ENCODE assay signal across 12 cellular contexts in the genomic region with DNA sequence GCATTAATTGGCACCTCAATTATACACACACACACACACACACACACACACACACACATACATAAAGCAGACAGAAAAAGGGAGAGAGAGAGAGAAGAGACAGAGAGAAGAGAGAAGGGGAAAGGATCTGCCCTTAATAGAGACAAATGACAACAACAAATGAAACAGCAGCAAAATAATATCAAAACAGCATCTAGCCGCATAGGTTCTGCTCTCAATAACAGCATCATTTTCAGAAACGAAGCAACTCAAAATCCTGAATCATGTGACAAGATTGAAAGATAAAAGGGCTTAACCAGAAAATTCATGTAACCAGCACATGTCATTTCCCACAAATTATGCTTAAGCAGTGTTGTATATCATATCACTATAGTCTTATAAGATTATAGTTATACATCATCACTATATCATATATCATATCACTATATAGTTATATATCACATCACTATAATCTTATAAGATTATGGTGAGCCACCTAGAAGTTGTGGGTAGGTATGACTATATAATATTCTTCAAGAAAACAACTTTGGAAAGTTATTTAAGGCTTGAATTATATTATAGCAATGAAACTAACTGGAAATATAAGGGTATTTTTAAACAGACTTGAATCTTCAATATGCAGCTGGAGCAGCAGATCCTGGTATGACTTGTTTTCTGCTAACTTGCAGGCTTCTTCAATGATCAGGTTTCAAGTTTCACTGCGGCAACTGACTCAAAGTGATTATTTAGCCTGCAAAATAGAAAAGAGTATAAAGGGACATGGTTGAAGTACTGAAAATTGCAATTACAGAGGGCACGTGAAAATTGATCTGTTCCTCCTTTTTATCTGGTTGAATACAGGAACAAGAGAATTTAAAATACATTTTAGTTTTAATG. TPM values are rescaled to one million over a fixed set of nuclear protein-coding genes. Genes with fewer than 3 reads are reported as not detected.
DNase-seq lines count a peak whose midpoint lies in the region; ATAC-seq, FAIRE-seq and TF ChIP-seq lines count a peak whose summit lies in the region.
"Had no signal": no experiment of that assay in that cellular context is flagged by ENCODE, and none has a peak within 500 bp of the region (broad histone marks: within the 10 kb centered on the region; RNA-seq: fewer than 3 reads in every experiment).

No MANE protein-coding gene starts in this region.

- H3K27me3 ChIP-seq in right atrium auricular region = no peaks in the 10 kb centered on the region
- H3K27me3 ChIP-seq: Peyer's patch, upper lobe of right lung had no signal

- H3K4me1 Mint-ChIP-seq in activated CD4-positive, alpha-beta memory T cell treated with anti-CD3 and anti-CD28 coated beads, Interleukin-2, amount 10 ng/mL, durations not matched to agents 7 days and 5 days = peaks cover 50% of the 10 kb centered on the region

- H3K36me3 Mint-ChIP-seq in activated CD4-positive, alpha-beta memory T cell treated with anti-CD3 and anti-CD28 coated beads, Interleukin-2, amount 10 ng/mL, durations not matched to agents 7 days and 5 days (ENCODE audit: low read depth) = peaks cover 21% of the 10 kb centered on the region

- H3K27ac Mint-ChIP-seq in activated CD4-positive, alpha-beta memory T cell treated with anti-CD3 and anti-CD28 coated beads, Interleukin-2, amount 10 ng/mL, durations not matched to agents 7 days and 5 days = peak overlapping the region; percentile 92

- H3K27ac ChIP-seq in right atrium auricular region = no peak overlapping the region
- H3K27ac ChIP-seq: upper lobe of right lung had no signal

- no peak overlapping the region for H3K4me3 ChIP-seq in right atrium auricular region
- H3K4me3 ChIP-seq: Peyer's patch, upper lobe of right lung had no signal

- no peaks in the 10 kb centered on the region for H3K4me1 ChIP-seq in right atrium auricular region
- H3K4me1 ChIP-seq: Peyer's patch, upper lobe of right lung had no signal

- CTCF ChIA-PET in activated CD4-positive, alpha-beta memory T cell treated with anti-CD3 and anti-CD28 coated beads, Interleukin-2, amount 10 ng/mL, durations not matched to agents 7 days and 5 days (lab: Charles Lee) = interaction anchor here (0.8 to 2.3 kb wide), 5 partner anchors 13 to 295 kb away, joined by 3 to 6 read pairs (median 5); no protein-coding TSS in a partner anchor

- POLR2A ChIA-PET in activated CD4-positive, alpha-beta memory T cell treated with anti-CD3 and anti-CD28 coated beads, Interleukin-2, amount 10 ng/mL, durations not matched to agents 7 days and 5 days (lab: Charles Lee) = interaction anchor here (0.6 to 6.6 kb wide), 14 partner anchors 10 to 572 kb away, joined by 3 to 51 read pairs (median 4); a partner anchor contains a TSS

- H3K36me3 ChIP-seq in right atrium auricular region = no peaks in the 10 kb centered on the region
- H3K36me3 ChIP-seq: Peyer's patch, upper lobe of right lung had no signal

- peak overlapping the region; percentile 22 for H3K4me3 Mint-ChIP-seq in activated CD4-positive, alpha-beta memory T cell treated with anti-CD3 and anti-CD28 coated beads, Interleukin-2, amount 10 ng/mL, durations not matched to agents 7 days and 5 days

- DNase-seq in DMS79 treated with DMSO at 0.1 percent for 48 hours (lab: John Stamatoyannopoulos, UW) = peak; percentile 22
- no peak for DNase-seq in DMS79 (lab: John Stamatoyannopoulos, UW)
- no peak for DNase-seq in activated CD4-positive, alpha-beta memory T cell treated with anti-CD3 and anti-CD28 coated beads, Interleukin-2, amount 10 ng/mL, durations not matched to agents 7 days and 5 days
- no peak for DNase-seq in right atrium auricular region (ENCODE audit: low spot score)
- no peak for DNase-seq in NCI-H2029 (lab: John Stamatoyannopoulos, UW)
- DNase-seq: activated CD4-positive, alpha-beta T cell treated with anti-CD3 and anti-CD28 coated beads, Interleukin-2, amount 50 U/mL, for 48 hours; cerebellar nuclear complex; Peyer's patch; upper lobe of right lung had no signal

- peak; percentile 61 for ATAC-seq in HG02885 (IDR thresholded peaks at IDR 0.05; ENCODE audit: poor library complexity, unreplicated experiment)
- no peak for ATAC-seq in GM21381 (IDR thresholded peaks at IDR 0.05; ENCODE audit: unreplicated experiment)

- no peak for TF ChIP-seq CTCF in right atrium auricular region (IDR thresholded peaks at IDR 0.05)

- H3K9me3 Mint-ChIP-seq in activated CD4-positive, alpha-beta memory T cell treated with anti-CD3 and anti-CD28 coated beads, Interleukin-2, amount 10 ng/mL, durations not matched to agents 7 days and 5 days = peaks cover 25% of the 10 kb centered on the region

- peak; percentile 9 for FAIRE-seq in islet of Langerhans (lab: Jason Lieb, UNC)

- H3K9me3 ChIP-seq in right atrium auricular region = no peaks in the 10 kb centered on the region
- H3K9me3 ChIP-seq: Peyer's patch, upper lobe of right lung had no signal

- H3K27me3 Mint-ChIP-seq in activated CD4-positive, alpha-beta memory T cell treated with anti-CD3 and anti-CD28 coated beads, Interleukin-2, amount 10 ng/mL, durations not matched to agents 7 days and 5 days = no peaks in the 10 kb centered on the region

RNA-seq across cellular contexts. Expression of a gene that starts 16.1 kb away (rescaled TPM):
- total RNA-seq in activated CD4-positive, alpha-beta memory T cell treated with anti-CD3 and anti-CD28 coated beads, Interleukin-2, amount 10 ng/mL, durations not matched to agents 7 days and 5 days = 10 to 100 TPM; 18.8 to 19.2 TPM
- total RNA-seq in right atrium auricular region = 10 to 100 TPM; 10.9 to 12.5 TPM
